12 cellular contexts compared by ENCODE assay signal in the genomic region with DNA sequence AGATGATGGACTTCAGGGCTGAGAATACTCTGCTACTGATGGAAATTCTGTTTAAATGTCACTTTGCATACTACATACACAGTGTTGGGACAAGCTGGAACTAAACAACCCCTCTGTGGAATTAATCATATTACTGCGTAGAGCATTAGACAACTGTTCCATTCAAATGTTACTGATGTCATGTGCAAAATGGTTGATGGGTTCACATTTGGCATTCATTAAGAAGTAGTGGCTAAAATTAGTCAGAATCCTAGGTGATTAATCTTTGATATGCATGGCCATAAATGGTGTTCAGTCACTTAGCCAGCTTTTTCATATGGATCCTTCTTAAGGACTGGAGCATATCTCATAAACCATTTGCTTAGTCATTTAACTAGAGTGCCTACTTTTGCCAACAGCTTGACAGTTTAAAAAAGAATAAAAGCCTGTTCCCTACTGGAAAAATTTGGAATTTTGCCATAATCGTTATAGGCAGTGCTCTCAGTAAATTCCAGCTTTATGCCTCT.
DNase-seq lines count a peak whose midpoint lies in the region; TF ChIP-seq lines count a peak whose summit lies in the region.
"Had no signal": no experiment of that assay in that cellular context is flagged by ENCODE, and none has a peak within 500 bp of the region (broad histone marks: within the 10 kb centered on the region; RNA-seq: fewer than 3 reads in every experiment).

No MANE protein-coding gene starts in this region.

- H3K4me3 ChIP-seq in esophagus squamous epithelium (no peak overlapping the region), retinal pigment epithelial cell (ENCODE audit: low read length) (no peak overlapping the region)
- H3K4me3 ChIP-seq: K562, PC-9 had no signal

- DNase-seq in GM04504 (ENCODE audit: low read depth) (peak; percentile 91), NCI-H345 (lab: John Stamatoyannopoulos, UW) (peak; percentile 67), esophagus squamous epithelium (lab: John Stamatoyannopoulos, UW) (no peak), retinal pigment epithelial cell (ENCODE audit: low read depth) (peak; percentile 90), SIG-M5 (lab: John Stamatoyannopoulos, UW) (no peak), GF-D8 (lab: John Stamatoyannopoulos, UW) (no peak), GM19238 (ENCODE audit: insufficient read length, low spot score) (no peak)
- DNase-seq in activated CD8-positive, alpha-beta memory T cell treated with anti-CD3 and anti-CD28 coated beads, Interleukin-2, amount 50 U/mL, for 48 hours: no peak
- DNase-seq: activated naive CD4-positive, alpha-beta T cell; mesendoderm; PC-9 had no signal

- peaks cover 0 to 8% (median 5%) of the 10 kb centered on the region in 3 donors for H3K4me1 ChIP-seq in esophagus squamous epithelium

- no peaks in the 10 kb centered on the region for H3K36me3 ChIP-seq in esophagus squamous epithelium

- intact Hi-C loops in esophagus squamous epithelium (cut with DNase I): no loop called here

- TF ChIP-seq CTCF in esophagus squamous epithelium (IDR thresholded peaks at IDR 0.05) (no peak), retinal pigment epithelial cell (conservative IDR thresholded peaks at IDR 0.05; ENCODE audit: low read depth, low read length) (no peak)

- H3K27ac ChIP-seq in esophagus squamous epithelium: peak overlapping the region in 3 of 4 donors; percentile 3 to 19 (median 4)
- H3K27ac ChIP-seq: PC-9 had no signal

- no peaks in the 10 kb centered on the region for H3K9me3 ChIP-seq in esophagus squamous epithelium

- TF ChIP-seq POLR2A in esophagus squamous epithelium (IDR thresholded peaks at IDR 0.05): no peak

- H3K27me3 ChIP-seq in esophagus squamous epithelium: no peaks in the 10 kb centered on the region

- 23 to 26% methylated on average over 2 of the region's 2 CpGs for WGBS in esophagus squamous epithelium, 2 donors

Comparison
In these comparisons a context has a peak if more than half of its experiments do, and no peak if none do; other contexts are left out.
1. DNase-seq: peak in GM04504 (single experiment), NCI-H345 (single experiment) and retinal pigment epithelial cell (single experiment); none in esophagus squamous epithelium (single experiment), SIG-M5 (single experiment), GF-D8 (single experiment), activated CD8-positive, alpha-beta memory T cell treated with anti-CD3 and anti-CD28 coated beads, Interleukin-2, amount 50 U/mL, for 48 hours (single experiment) and GM19238 (single experiment).